In the genomic region with DNA sequence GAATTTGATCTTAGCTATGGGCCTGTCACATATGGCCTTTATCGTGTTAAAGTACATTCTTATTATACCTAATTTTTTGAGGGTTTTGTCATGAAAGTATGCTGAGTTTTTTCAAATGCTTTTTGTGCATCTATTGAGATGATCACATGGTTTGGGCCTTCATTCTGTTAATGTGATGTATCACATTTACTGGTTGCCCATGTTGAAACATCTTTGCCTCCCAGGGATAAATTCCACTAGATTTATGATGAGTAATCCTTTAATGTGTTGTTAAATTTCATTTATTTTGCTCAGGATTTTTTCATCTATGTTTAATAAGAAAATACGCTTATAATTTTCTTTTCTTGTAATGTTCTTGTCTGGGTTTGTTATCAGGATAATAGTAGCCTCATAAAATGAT, we compare ENCODE assay signal across 23 cellular contexts.
"Had no signal": no experiment of that assay in that cellular context is flagged by ENCODE, and none has a peak within 500 bp of the region (broad histone marks: within the 10 kb centered on the region; RNA-seq: fewer than 3 reads in every experiment).

No MANE protein-coding gene starts in this region.

- H3K36me3 ChIP-seq: heart right ventricle, lower lobe of right lung, neural progenitor cell, suprapubic skin, tibial nerve had no signal

- H2AFZ ChIP-seq: neural progenitor cell had no signal

- H3K4me3 Mint-ChIP-seq: activated naive CD8-positive, alpha-beta T cell treated with anti-CD3 and anti-CD28 coated beads for 36 hours; naive thymus-derived CD4-positive, alpha-beta T cell; neural progenitor cell; stimulated activated naive CD8-positive, alpha-beta T cell treated with anti-CD3 and anti-CD28 coated beads, Interleukin-15, amount 100 ng/mL, for 72 hours; T-helper 17 cell had no signal

- DNase-seq: activated CD4-positive, alpha-beta T cell treated with anti-CD3 and anti-CD28 coated beads for 4 hours; activated CD4-positive, alpha-beta T cell treated with anti-CD3 and anti-CD28 coated beads, Interleukin-2, amount 50 U/mL, for 48 hours; activated CD4-positive, CD25-positive, alpha-beta regulatory T cell; activated CD8-positive, alpha-beta memory T cell treated with anti-CD3 and anti-CD28 coated beads, Interleukin-2, amount 50 U/mL, for 48 hours; activated naive CD4-positive, alpha-beta T cell treated with Interleukin-2 at 50 U/mL for 16 hours; activated naive CD8-positive, alpha-beta T cell treated with anti-CD3 and anti-CD28 coated beads for 36 hours; activated T-cell treated with anti-CD3 and anti-CD28 coated beads, Interleukin-2, amount 50 U/mL, for 48 hours; amygdala; cerebellar nuclear complex; erythroblast; heart right ventricle; left colon; lower lobe of right lung; naive thymus-derived CD4-positive, alpha-beta T cell; retina; stimulated activated CD4-positive, alpha-beta T cell treated with anti-CD3 and anti-CD28 coated beads, Interleukin-4, amount 100 ng/mL, for 4 hours; stimulated activated naive CD8-positive, alpha-beta T cell treated with anti-CD3 and anti-CD28 coated beads, Interleukin-15, amount 100 ng/mL, for 72 hours; T-helper 17 cell had no signal

- H3K9me3 ChIP-seq: lower lobe of right lung, suprapubic skin, tibial nerve had no signal

- H3K4me1 Mint-ChIP-seq: activated naive CD8-positive, alpha-beta T cell treated with anti-CD3 and anti-CD28 coated beads for 36 hours; stimulated activated naive CD8-positive, alpha-beta T cell treated with anti-CD3 and anti-CD28 coated beads, Interleukin-15, amount 100 ng/mL, for 72 hours; T-helper 17 cell had no signal

- H3K4me1 ChIP-seq: heart right ventricle, lower lobe of right lung, suprapubic skin, tibial nerve had no signal

- H3K27me3 ChIP-seq: heart right ventricle, neural progenitor cell, suprapubic skin, tibial nerve had no signal

- H3K9ac ChIP-seq: neural progenitor cell had no signal

- H3K36me3 Mint-ChIP-seq: activated naive CD8-positive, alpha-beta T cell treated with anti-CD3 and anti-CD28 coated beads for 36 hours; naive thymus-derived CD4-positive, alpha-beta T cell; neural progenitor cell had no signal

- ATAC-seq: heart right ventricle; left colon; lower lobe of right lung; naive thymus-derived CD4-positive, alpha-beta T cell; stimulated activated naive CD8-positive, alpha-beta T cell treated with anti-CD3 and anti-CD28 coated beads, Interleukin-15, amount 100 ng/mL, for 72 hours; T-helper 17 cell had no signal

- FAIRE-seq: keratinocyte had no signal

- H3K4me3 ChIP-seq: heart right ventricle, lower lobe of right lung, neural progenitor cell, suprapubic skin, tibial nerve had no signal

- H3K9me3 Mint-ChIP-seq: activated naive CD8-positive, alpha-beta T cell treated with anti-CD3 and anti-CD28 coated beads for 36 hours; neural progenitor cell; stimulated activated naive CD8-positive, alpha-beta T cell treated with anti-CD3 and anti-CD28 coated beads, Interleukin-15, amount 100 ng/mL, for 72 hours had no signal

- H3K27ac Mint-ChIP-seq: activated naive CD8-positive, alpha-beta T cell treated with anti-CD3 and anti-CD28 coated beads for 36 hours; neural progenitor cell; progenitor cell of endocrine pancreas; stimulated activated naive CD8-positive, alpha-beta T cell treated with anti-CD3 and anti-CD28 coated beads, Interleukin-15, amount 100 ng/mL, for 72 hours; T-helper 17 cell had no signal

- H3K27me3 Mint-ChIP-seq: activated naive CD8-positive, alpha-beta T cell treated with anti-CD3 and anti-CD28 coated beads for 36 hours; progenitor cell of endocrine pancreas; stimulated activated naive CD8-positive, alpha-beta T cell treated with anti-CD3 and anti-CD28 coated beads, Interleukin-15, amount 100 ng/mL, for 72 hours; T-helper 17 cell had no signal

- H3K27ac ChIP-seq: heart right ventricle, lower lobe of right lung, neural progenitor cell, suprapubic skin, tibial nerve had no signal

- H3K4me2 ChIP-seq: neural progenitor cell had no signal
